ENCODE assay signal across 1 cellular context in the genomic region with DNA sequence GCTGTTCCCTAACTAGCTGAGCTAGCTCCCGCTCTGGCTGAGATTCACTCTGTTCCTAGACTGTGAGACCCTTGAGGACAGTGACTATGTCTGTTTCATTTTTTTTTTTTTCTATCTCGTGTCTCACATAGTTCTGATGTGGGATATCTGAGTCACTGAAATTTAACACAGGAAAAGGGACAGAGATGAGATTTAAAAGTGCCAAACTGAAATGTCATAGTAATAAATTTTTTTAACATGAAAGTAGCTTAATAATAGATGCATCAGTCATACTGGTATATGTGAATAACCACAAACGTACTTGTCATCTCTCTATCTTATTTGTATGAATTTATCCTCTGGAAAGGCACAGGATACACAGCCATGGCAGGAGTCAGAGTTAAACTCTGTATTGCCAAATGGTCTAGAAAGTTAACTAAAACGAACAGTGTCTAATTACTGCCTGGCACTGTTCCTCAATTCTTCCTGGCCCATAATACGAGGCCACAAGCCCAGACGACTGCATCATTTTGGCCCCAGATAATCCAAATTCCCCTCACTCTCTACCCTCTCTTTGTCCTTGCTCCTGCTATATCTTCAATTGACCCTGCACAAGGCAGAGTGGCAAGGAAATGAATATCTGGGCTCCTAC.
TF ChIP-seq lines count a peak whose summit lies in the region.

No MANE protein-coding gene starts in this region.

TF ChIP-seq in WTC11, 78 proteins besides CTCF, POLR2A, EP300 and RAD21 (continued from another document):
- TF ChIP-seq IRF1 (CRISPR knock-in tag; IDR thresholded peaks at IDR 0.05) (no peak), E2F5 (CRISPR knock-in tag; IDR thresholded peaks at IDR 0.05) (no peak), PREB (CRISPR knock-in tag; IDR thresholded peaks at IDR 0.05; ENCODE audit: borderline replicate concordance) (no peak), OVOL2 (CRISPR knock-in tag; IDR thresholded peaks at IDR 0.05; ENCODE audit: borderline replicate concordance) (no peak), ZNF138 (CRISPR knock-in tag; conservative IDR thresholded peaks at IDR 0.05) (no peak), ZNF671 (CRISPR knock-in tag; IDR thresholded peaks at IDR 0.05) (no peak), CBFB (CRISPR knock-in tag; IDR thresholded peaks at IDR 0.05; ENCODE audit: low read depth) (no peak), FOXP1 (CRISPR knock-in tag; IDR thresholded peaks at IDR 0.05; ENCODE audit: borderline replicate concordance) (no peak), CREM (CRISPR knock-in tag; IDR thresholded peaks at IDR 0.05) (no peak), MYBL2 (CRISPR knock-in tag; IDR thresholded peaks at IDR 0.05) (no peak)
- TF ChIP-seq, protein P1, sequence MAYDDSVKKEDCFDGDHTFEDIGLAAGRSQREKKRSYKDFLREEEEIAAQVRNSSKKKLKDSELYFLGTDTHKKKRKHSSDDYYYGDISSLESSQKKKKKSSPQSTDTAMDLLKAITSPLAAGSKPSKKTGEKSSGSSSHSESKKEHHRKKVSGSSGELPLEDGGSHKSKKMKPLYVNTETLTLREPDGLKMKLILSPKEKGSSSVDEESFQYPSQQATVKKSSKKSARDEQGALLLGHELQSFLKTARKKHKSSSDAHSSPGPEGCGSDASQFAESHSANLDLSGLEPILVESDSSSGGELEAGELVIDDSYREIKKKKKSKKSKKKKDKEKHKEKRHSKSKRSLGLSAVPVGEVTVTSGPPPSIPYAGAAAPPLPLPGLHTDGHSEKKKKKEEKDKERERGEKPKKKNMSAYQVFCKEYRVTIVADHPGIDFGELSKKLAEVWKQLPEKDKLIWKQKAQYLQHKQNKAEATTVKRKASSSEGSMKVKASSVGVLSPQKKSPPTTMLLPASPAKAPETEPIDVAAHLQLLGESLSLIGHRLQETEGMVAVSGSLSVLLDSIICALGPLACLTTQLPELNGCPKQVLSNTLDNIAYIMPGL (CRISPR knock-in tag; IDR thresholded peaks at IDR 0.05): no peak
- TF ChIP-seq, protein P2, sequence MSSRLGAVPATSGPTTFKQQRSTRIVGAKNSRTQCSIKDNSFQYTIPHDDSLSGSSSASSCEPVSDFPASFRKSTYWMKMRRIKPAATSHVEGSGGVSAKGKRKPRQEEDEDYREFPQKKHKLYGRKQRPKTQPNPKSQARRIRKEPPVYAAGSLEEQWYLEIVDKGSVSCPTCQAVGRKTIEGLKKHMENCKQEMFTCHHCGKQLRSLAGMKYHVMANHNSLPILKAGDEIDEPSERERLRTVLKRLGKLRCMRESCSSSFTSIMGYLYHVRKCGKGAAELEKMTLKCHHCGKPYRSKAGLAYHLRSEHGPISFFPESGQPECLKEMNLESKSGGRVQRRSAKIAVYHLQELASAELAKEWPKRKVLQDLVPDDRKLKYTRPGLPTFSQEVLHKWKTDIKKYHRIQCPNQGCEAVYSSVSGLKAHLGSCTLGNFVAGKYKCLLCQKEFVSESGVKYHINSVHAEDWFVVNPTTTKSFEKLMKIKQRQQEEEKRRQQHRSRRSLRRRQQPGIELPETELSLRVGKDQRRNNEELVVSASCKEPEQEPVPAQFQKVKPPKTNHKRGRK (CRISPR knock-in tag; IDR thresholded peaks at IDR 0.05; ENCODE audit: borderline replicate concordance): no peak
- TF ChIP-seq, protein P3, sequence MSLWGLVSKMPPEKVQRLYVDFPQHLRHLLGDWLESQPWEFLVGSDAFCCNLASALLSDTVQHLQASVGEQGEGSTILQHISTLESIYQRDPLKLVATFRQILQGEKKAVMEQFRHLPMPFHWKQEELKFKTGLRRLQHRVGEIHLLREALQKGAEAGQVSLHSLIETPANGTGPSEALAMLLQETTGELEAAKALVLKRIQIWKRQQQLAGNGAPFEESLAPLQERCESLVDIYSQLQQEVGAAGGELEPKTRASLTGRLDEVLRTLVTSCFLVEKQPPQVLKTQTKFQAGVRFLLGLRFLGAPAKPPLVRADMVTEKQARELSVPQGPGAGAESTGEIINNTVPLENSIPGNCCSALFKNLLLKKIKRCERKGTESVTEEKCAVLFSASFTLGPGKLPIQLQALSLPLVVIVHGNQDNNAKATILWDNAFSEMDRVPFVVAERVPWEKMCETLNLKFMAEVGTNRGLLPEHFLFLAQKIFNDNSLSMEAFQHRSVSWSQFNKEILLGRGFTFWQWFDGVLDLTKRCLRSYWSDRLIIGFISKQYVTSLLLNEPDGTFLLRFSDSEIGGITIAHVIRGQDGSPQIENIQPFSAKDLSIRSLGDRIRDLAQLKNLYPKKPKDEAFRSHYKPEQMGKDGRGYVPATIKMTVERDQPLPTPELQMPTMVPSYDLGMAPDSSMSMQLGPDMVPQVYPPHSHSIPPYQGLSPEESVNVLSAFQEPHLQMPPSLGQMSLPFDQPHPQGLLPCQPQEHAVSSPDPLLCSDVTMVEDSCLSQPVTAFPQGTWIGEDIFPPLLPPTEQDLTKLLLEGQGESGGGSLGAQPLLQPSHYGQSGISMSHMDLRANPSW (CRISPR knock-in tag; conservative IDR thresholded peaks at IDR 0.05; ENCODE audit: low read depth): no peak
- TF ChIP-seq, protein P4, sequence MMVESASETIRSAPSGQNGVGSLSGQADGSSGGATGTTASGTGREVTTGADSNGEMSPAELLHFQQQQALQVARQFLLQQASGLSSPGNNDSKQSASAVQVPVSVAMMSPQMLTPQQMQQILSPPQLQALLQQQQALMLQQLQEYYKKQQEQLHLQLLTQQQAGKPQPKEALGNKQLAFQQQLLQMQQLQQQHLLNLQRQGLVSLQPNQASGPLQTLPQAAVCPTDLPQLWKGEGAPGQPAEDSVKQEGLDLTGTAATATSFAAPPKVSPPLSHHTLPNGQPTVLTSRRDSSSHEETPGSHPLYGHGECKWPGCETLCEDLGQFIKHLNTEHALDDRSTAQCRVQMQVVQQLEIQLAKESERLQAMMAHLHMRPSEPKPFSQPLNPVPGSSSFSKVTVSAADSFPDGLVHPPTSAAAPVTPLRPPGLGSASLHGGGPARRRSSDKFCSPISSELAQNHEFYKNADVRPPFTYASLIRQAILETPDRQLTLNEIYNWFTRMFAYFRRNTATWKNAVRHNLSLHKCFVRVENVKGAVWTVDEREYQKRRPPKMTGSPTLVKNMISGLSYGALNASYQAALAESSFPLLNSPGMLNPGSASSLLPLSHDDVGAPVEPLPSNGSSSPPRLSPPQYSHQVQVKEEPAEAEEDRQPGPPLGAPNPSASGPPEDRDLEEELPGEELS (CRISPR knock-in tag; IDR thresholded peaks at IDR 0.05): no peak
